In the genomic region with DNA sequence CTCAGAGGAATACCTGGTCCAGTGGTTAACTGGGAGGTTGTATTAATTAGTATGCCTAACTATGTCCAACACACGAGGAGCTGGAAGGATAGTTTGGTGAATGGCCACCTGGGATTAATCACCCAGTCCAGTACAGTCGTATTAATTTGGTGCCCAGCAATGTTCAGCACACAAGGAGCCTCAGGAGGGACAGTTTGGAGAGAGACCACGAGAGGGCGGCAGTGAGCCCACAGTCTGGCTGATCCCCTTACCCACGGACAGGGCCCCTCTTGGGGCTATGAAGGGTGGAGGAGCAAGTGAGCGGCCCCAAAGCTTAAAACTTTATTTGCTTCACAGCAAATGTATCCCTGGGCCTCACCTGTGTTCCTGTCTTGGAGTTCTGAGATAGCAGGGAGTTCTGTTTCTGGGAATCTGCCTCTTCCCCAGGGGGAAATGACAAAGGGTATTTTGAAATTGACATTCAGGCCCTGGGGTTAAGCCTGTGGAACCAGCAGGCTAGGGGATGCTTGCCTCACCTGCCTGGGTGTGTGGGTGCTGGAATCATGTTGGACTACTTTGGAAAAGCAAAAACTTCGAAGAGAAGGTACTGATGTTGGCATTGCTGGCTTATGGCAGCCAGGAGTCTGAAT, we compare ENCODE assay signal across 8 cellular contexts.
DNase-seq lines count a peak whose midpoint lies in the region; ATAC-seq and TF ChIP-seq lines count a peak whose summit lies in the region.

No MANE protein-coding gene starts in this region.

- dilution Hi-C loops in mammary epithelial cell (cut with HindIII; ENCODE audit: low sequenced_read_pairs): no loop called here

- no TSS peak for BruUV-seq in Calu3 (replicated peaks; lab: Mats Ljungman, UMichigan)
- BruUV-seq in mammary epithelial cell (replicated peaks; lab: Mats Ljungman, UMichigan): no TSS peak

- H3K36me3 Mint-ChIP-seq in Calu3 (ENCODE audit: insufficient read depth, unreplicated experiment) (no peaks in the 10 kb centered on the region), T-helper 17 cell (ENCODE audit: low read depth) (no peaks in the 10 kb centered on the region)

- no peaks in the 10 kb centered on the region for H3K79me2 ChIP-seq in mammary epithelial cell (ENCODE audit: insufficient read depth, low read length)

- intact Hi-C loops in Calu3 (cut with micrococcal nuclease; ENCODE audit: unreplicated experiment): no loop called here
- intact Hi-C loops in mammary epithelial cell (cut with micrococcal nuclease): no loop called here
- intact Hi-C loops in right lobe of liver (cut with DNase I): no loop called here

- no peak for ATAC-seq in T-helper 17 cell
- peak; percentile 45 to 72 (median 68) for ATAC-seq in right lobe of liver
- ATAC-seq in HG03521 (IDR thresholded peaks at IDR 0.05; ENCODE audit: unreplicated experiment): no peak
- no peak for ATAC-seq in HG03432 (IDR thresholded peaks at IDR 0.05; ENCODE audit: unreplicated experiment)

- no peak for TF ChIP-seq POLR2A in right lobe of liver (IDR thresholded peaks at IDR 0.05)

- peaks cover 37% of the 10 kb centered on the region for H3K27me3 Mint-ChIP-seq in Calu3 (ENCODE audit: unreplicated experiment)
- peaks cover 52% of the 10 kb centered on the region for H3K27me3 Mint-ChIP-seq in T-helper 17 cell

- no peak overlapping the region for H3K9ac ChIP-seq in mammary epithelial cell (ENCODE audit: insufficient read depth, low read length)

- in situ Hi-C loops in mammary epithelial cell (cut with MboI; ENCODE audit: low sequenced_read_pairs in 2 of 2): loop anchor here in 1 of 2 donors (10.0 kb wide), 1 partner anchor 64 kb away; no protein-coding TSS in a partner anchor

- no peaks in the 10 kb centered on the region for H3K27me3 ChIP-seq in HL-60 (ENCODE audit: insufficient read depth, poor library complexity, severe bottlenecking)
- H3K27me3 ChIP-seq in mammary epithelial cell (ENCODE audit: insufficient read depth, low read length): no peaks in the 10 kb centered on the region
- H3K27me3 ChIP-seq in right lobe of liver: no peaks in the 10 kb centered on the region

- H3K27ac ChIP-seq in HL-60 (replicated peaks): no peak overlapping the region
- no peak overlapping the region for H3K27ac ChIP-seq in mammary epithelial cell (ENCODE audit: insufficient read depth, low read depth, low read length)
- no peak overlapping the region for H3K27ac ChIP-seq in right lobe of liver

- CTCF ChIA-PET in Calu3 (lab: Charles Lee) (interaction anchor here (1.0 kb wide), 1 partner anchor 154 kb away, joined by 3 read pairs; no protein-coding TSS in a partner anchor), mammary epithelial cell (lab: Charles Lee; ENCODE audit: low non-redundant PET) (no interaction called here)

- no peak overlapping the region for H3K27ac Mint-ChIP-seq in Calu3 (ENCODE audit: unreplicated experiment)
- H3K27ac Mint-ChIP-seq in T-helper 17 cell: no peak overlapping the region

- no peak overlapping the region for H3K4me3 ChIP-seq in HL-60 (replicated peaks; ENCODE audit: insufficient read depth, low read length)
- no peak overlapping the region for H3K4me3 ChIP-seq in mammary epithelial cell (replicated peaks in 1 of 3; ENCODE audit: insufficient read depth in 1 of 3, low read depth in 2 of 3, low read length in 3 of 3)
- no peak overlapping the region for H3K4me3 ChIP-seq in right lobe of liver

- H3K9me3 ChIP-seq in T-helper 17 cell (ENCODE audit: control insufficient read depth, low read length, poor library complexity, severe bottlenecking): no peaks in the 10 kb centered on the region
- H3K9me3 ChIP-seq in mammary epithelial cell (replicated peaks; ENCODE audit: insufficient read depth, low read length): peaks cover under 1% of the 10 kb centered on the region
- no peaks in the 10 kb centered on the region for H3K9me3 ChIP-seq in right lobe of liver

- TF ChIP-seq CTCF in Calu3 (IDR thresholded peaks at IDR 0.05; ENCODE audit: unreplicated experiment) (peak; percentile 61), HL-60 (IDR thresholded peaks at IDR 0.05; ENCODE audit: insufficient read depth, low read length) (peak; percentile 50), mammary epithelial cell (conservative IDR thresholded peaks at IDR 0.05 in 1 of 2, IDR thresholded peaks at IDR 0.05 in 1 of 2; ENCODE audit: extremely low read depth in 1 of 2, insufficient read depth in 1 of 2, low read depth in 1 of 2, low read length in 2 of 2) (peak; percentile 34 to 68), right lobe of liver (IDR thresholded peaks at IDR 0.05) (peak; percentile 36 to 68 (median 59))

- no peaks in the 10 kb centered on the region for H3K4me1 ChIP-seq in mammary epithelial cell (ENCODE audit: insufficient read depth, low read length)
- H3K4me1 ChIP-seq in right lobe of liver: peaks cover 0 to 10% (median 0%) of the 10 kb centered on the region in 4 donors

- no peak overlapping the region for H2AFZ ChIP-seq in mammary epithelial cell (ENCODE audit: low read depth, low read length)

- WGBS in mammary epithelial cell (ENCODE audit: low coverage, missing lambda C conversion rate): 17% methylated on average over 7 of the region's 7 CpGs
- WGBS in right lobe of liver (ENCODE audit: insufficient coverage, low coverage, low lambda C conversion rate, missing lambda C conversion rate): 26% methylated on average over 7 of the region's 7 CpGs

- no peaks in the 10 kb centered on the region for H4K20me1 ChIP-seq in mammary epithelial cell (ENCODE audit: insufficient read depth, low read length)

- no peaks in the 10 kb centered on the region for H3K9me3 Mint-ChIP-seq in Calu3 (ENCODE audit: low read depth, unreplicated experiment)

- DNase-seq in Calu3: peak; percentile 63
- peak in 1 of 2 experiments; percentile 36 for DNase-seq in HL-60 (ENCODE audit: low read depth in 1 of 2, low spot score in 1 of 2)
- DNase-seq in T-helper 17 cell: peak in 2 of 3 donors; percentile 10 to 31
- DNase-seq in mammary epithelial cell: no peak
- DNase-seq in right lobe of liver: peak in 1 of 3 donors; percentile 48
- peak; percentile 2 to 9 for DNase-seq in stimulated activated CD8-positive, alpha-beta memory T cell treated with anti-CD3 and anti-CD28 coated beads, Interleukin-7, amount 100 ng/mL, for 48 hours (ENCODE audit: extremely low read depth in 1 of 2, low read depth in 1 of 2)

- no peak overlapping the region for H3K4me2 ChIP-seq in mammary epithelial cell (ENCODE audit: insufficient read depth, low read depth, low read length)

- no peaks in the 10 kb centered on the region for H3K36me3 ChIP-seq in mammary epithelial cell (ENCODE audit: insufficient read depth, low read length)
- no peaks in the 10 kb centered on the region for H3K36me3 ChIP-seq in right lobe of liver

- H3K4me3 Mint-ChIP-seq in Calu3 (ENCODE audit: low read depth, unreplicated experiment): no peak overlapping the region
- no peak overlapping the region for H3K4me3 Mint-ChIP-seq in T-helper 17 cell

- no peaks in the 10 kb centered on the region for H3K4me1 Mint-ChIP-seq in Calu3 (ENCODE audit: low read depth, unreplicated experiment)
- peaks cover 6% of the 10 kb centered on the region for H3K4me1 Mint-ChIP-seq in T-helper 17 cell

Comparison
In these comparisons a context has a peak if more than half of its experiments do, and no peak if none do; other contexts are left out.
1. ATAC-seq: peak in right lobe of liver (4 of 4); none in T-helper 17 cell (single experiment), HG03521 (single experiment) and HG03432 (single experiment).
2. Peak in every context shown above with its lines, with median percentiles within 50 percentile points of each other: CTCF ChIP-seq.